ENCODE assay signal across 20 cellular contexts in the genomic region with DNA sequence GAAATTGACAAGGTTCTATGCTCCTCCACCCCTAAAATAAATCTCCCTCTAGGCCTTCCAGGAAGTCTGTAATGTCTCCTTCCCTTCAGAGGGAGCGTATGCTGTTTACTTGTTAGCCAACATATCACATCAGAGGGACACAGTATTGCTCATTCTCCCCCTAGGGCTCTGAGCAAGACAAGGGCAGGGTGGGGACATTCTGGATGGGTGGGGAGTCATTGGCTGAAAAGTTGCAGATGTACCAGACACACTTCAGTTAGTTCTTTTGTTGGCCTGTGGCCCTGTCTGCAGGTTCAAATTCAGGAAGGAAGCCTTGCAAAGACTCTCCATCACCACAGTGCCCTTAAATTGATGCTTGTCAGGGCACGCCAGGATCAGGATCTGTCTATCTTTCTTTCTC.
DNase-seq lines count a peak whose midpoint lies in the region; ATAC-seq, FAIRE-seq and TF ChIP-seq lines count a peak whose summit lies in the region.
"Had no signal": no experiment of that assay in that cellular context is flagged by ENCODE, and none has a peak within 500 bp of the region (broad histone marks: within the 10 kb centered on the region; RNA-seq: fewer than 3 reads in every experiment).

No MANE protein-coding gene starts in this region.

- H3K27me3 Mint-ChIP-seq in stimulated activated naive CD8-positive, alpha-beta T cell treated with anti-CD3 and anti-CD28 coated beads, Interleukin-15, amount 100 ng/mL, for 72 hours, result no peaks in the 10 kb centered on the region
- H3K27me3 Mint-ChIP-seq: activated CD4-positive, alpha-beta T cell treated with anti-CD3 and anti-CD28 coated beads, Interleukin-2, amount 10 ng/mL, durations not matched to agents 7 days and 5 days had no signal

- TF ChIP-seq POLR2A in heart left ventricle (IDR thresholded peaks at IDR 0.05), result no peak

- H3K9me3 Mint-ChIP-seq in stimulated activated naive CD8-positive, alpha-beta T cell treated with anti-CD3 and anti-CD28 coated beads, Interleukin-15, amount 100 ng/mL, for 72 hours, result no peaks in the 10 kb centered on the region
- H3K9me3 Mint-ChIP-seq: activated CD4-positive, alpha-beta T cell treated with anti-CD3 and anti-CD28 coated beads, Interleukin-2, amount 10 ng/mL, durations not matched to agents 7 days and 5 days; endodermal cell had no signal

- H3K4me1 ChIP-seq in heart left ventricle, result no peaks in the 10 kb centered on the region
- H3K4me1 ChIP-seq in left ventricle myocardium inferior, result no peaks in the 10 kb centered on the region
- H3K4me1 ChIP-seq: Caco-2 had no signal

- peak; percentile 32 to 71 (median 68) for ATAC-seq in heart left ventricle
- peak; percentile 53 for ATAC-seq in stimulated activated naive CD8-positive, alpha-beta T cell treated with anti-CD3 and anti-CD28 coated beads, Interleukin-15, amount 100 ng/mL, for 72 hours
- ATAC-seq: K562, mucosa of descending colon had no signal

- FAIRE-seq in bronchial epithelial cell (lab: Jason Lieb, UNC), result peak; percentile 28
- FAIRE-seq: H54, K562 had no signal

- no peaks in the 10 kb centered on the region for H3K36me3 ChIP-seq in heart left ventricle
- no peaks in the 10 kb centered on the region for H3K36me3 ChIP-seq in left ventricle myocardium inferior
- no peaks in the 10 kb centered on the region for H3K36me3 ChIP-seq in bronchial epithelial cell (ENCODE audit: control insufficient read depth, insufficient read depth, low read length)
- H3K36me3 ChIP-seq: upper lobe of left lung had no signal

- H3K4me3 Mint-ChIP-seq in stimulated activated naive CD8-positive, alpha-beta T cell treated with anti-CD3 and anti-CD28 coated beads, Interleukin-15, amount 100 ng/mL, for 72 hours, result no peak overlapping the region
- H3K4me3 Mint-ChIP-seq: activated CD4-positive, alpha-beta T cell treated with anti-CD3 and anti-CD28 coated beads, Interleukin-2, amount 10 ng/mL, durations not matched to agents 7 days and 5 days; endodermal cell had no signal

- H3K9me3 ChIP-seq in heart left ventricle (no peaks in the 10 kb centered on the region), left ventricle myocardium inferior (replicated peaks) (no peaks in the 10 kb centered on the region)
- H3K9me3 ChIP-seq: Caco-2, mucosa of descending colon, upper lobe of left lung had no signal

- H3K4me1 Mint-ChIP-seq in stimulated activated naive CD8-positive, alpha-beta T cell treated with anti-CD3 and anti-CD28 coated beads, Interleukin-15, amount 100 ng/mL, for 72 hours, result peaks cover 49% of the 10 kb centered on the region

- H3K27ac ChIP-seq in heart left ventricle (no peak overlapping the region), left ventricle myocardium inferior (replicated peaks) (no peak overlapping the region)
- H3K27ac ChIP-seq: upper lobe of left lung had no signal

- H3K27me3 ChIP-seq in heart left ventricle (no peaks in the 10 kb centered on the region), left ventricle myocardium inferior (ENCODE audit: low read depth) (no peaks in the 10 kb centered on the region), bronchial epithelial cell (ENCODE audit: control insufficient read depth, insufficient read depth, low read length) (no peaks in the 10 kb centered on the region)
- H3K27me3 ChIP-seq: upper lobe of left lung had no signal

- H3K4me3 ChIP-seq in heart left ventricle, result no peak overlapping the region
- no peak overlapping the region for H3K4me3 ChIP-seq in left ventricle myocardium inferior
- no peak overlapping the region for H3K4me3 ChIP-seq in bronchial epithelial cell (ENCODE audit: low read depth, low read length)
- H3K4me3 ChIP-seq: K562, mucosa of descending colon, upper lobe of left lung had no signal

- DNase-seq in heart left ventricle (no peak), left ventricle myocardium inferior (no peak), Kasumi-1 (lab: John Stamatoyannopoulos, UW) (peak; percentile 23 to 35), bronchial epithelial cell (ENCODE audit: low read depth) (peak; percentile 86), NCI-H146 (lab: John Stamatoyannopoulos, UW) (no peak)
- DNase-seq in stimulated activated naive CD8-positive, alpha-beta T cell treated with anti-CD3 and anti-CD28 coated beads, Interleukin-15, amount 100 ng/mL, for 72 hours, result no peak
- no peak for DNase-seq in stimulated activated CD4-positive, alpha-beta T cell treated with anti-CD3 and anti-CD28 coated beads, Interleukin-4, amount 100 ng/mL, for 24 hours
- DNase-seq: activated CD4-positive, alpha-beta T cell treated with anti-CD3 and anti-CD28 coated beads, Interleukin-2, amount 10 ng/mL, durations not matched to agents 7 days and 5 days; activated naive CD4-positive, alpha-beta T cell treated with anti-CD3 and anti-CD28 coated beads, Interleukin-2, amount 50 U/mL, for 16 hours; AML-193; Caco-2; endodermal cell; head of caudate nucleus; mucosa of descending colon; NCI-H1105 treated with DMSO at 0.1 percent for 48 hours; NCI-H510A treated with DMSO at 0.1 percent for 48 hours; SIG-M5; upper lobe of left lung had no signal

- 57 to 74% (median 63%) methylated on average over 2 of the region's 2 CpGs for WGBS in heart left ventricle, 4 donors

- H3K27ac Mint-ChIP-seq in stimulated activated naive CD8-positive, alpha-beta T cell treated with anti-CD3 and anti-CD28 coated beads, Interleukin-15, amount 100 ng/mL, for 72 hours, result no peak overlapping the region
- H3K27ac Mint-ChIP-seq: activated CD4-positive, alpha-beta T cell treated with anti-CD3 and anti-CD28 coated beads, Interleukin-2, amount 10 ng/mL, durations not matched to agents 7 days and 5 days; endodermal cell had no signal

- intact Hi-C loops in heart left ventricle (cut with DNase I), result no loop called here
- intact Hi-C loops in left ventricle myocardium inferior (cut with micrococcal nuclease), result no loop called here

- no peak for TF ChIP-seq CTCF in heart left ventricle (IDR thresholded peaks at IDR 0.05)
- no peak for TF ChIP-seq CTCF in left ventricle myocardium inferior (IDR thresholded peaks at IDR 0.05; ENCODE audit: borderline replicate concordance)
- no peak for TF ChIP-seq CTCF in bronchial epithelial cell (IDR thresholded peaks at IDR 0.05; ENCODE audit: insufficient read depth, low read length, severe bottlenecking)

Comparison
In these comparisons a context has a peak if more than half of its experiments do, and no peak if none do; other contexts are left out.
1. DNase-seq: peak in Kasumi-1 (2 of 2) and bronchial epithelial cell (single experiment); none in heart left ventricle (0 of 5), left ventricle myocardium inferior (single experiment), stimulated activated naive CD8-positive, alpha-beta T cell treated with anti-CD3 and anti-CD28 coated beads, Interleukin-15, amount 100 ng/mL, for 72 hours (0 of 2), stimulated activated CD4-positive, alpha-beta T cell treated with anti-CD3 and anti-CD28 coated beads, Interleukin-4, amount 100 ng/mL, for 24 hours (single experiment) and NCI-H146 (single experiment).